Comparison of ENCODE assay signal across 8 cellular contexts in the genomic region with DNA sequence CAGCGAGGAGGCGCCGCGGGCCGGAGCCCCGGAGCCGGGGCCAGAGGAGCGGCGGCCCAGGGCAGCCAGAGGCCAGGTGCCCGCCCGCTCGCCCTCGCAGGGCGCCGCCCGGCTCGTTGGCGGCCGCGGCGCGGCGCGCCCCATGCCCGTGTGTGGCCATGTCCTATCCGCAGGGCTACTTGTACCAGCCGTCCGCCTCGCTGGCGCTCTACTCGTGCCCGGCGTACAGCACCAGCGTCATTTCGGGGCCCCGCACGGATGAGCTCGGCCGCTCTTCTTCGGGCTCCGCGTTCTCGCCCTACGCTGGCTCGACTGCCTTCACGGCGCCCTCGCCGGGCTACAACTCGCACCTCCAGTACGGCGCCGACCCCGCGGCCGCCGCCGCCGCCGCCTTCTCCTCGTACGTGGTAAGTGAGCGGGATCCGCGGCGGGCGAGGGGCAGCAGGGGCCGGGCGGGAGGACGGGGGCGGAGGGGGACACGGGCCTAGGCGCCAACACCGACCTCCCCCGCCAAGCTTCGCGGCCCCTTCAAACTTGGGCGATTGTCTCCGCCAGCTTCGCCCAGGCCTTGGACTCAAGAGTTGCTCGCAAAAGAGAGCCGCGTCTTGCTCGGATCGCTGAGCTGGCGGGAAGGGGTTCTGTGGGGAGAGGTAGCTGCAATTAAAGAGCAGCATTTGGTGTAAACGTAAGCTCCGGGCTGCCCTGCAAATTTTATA. TPM values are rescaled to one million over a fixed set of nuclear protein-coding genes. Genes with fewer than 3 reads are reported as not detected.
A peak's percentile ranks its signal among the peaks of the same experiment; 100 is the strongest.
DNase-seq lines count a peak whose midpoint lies in the region; ATAC-seq and TF ChIP-seq lines count a peak whose summit lies in the region.

No MANE protein-coding gene starts in this region.

- no peak for TF ChIP-seq CTCF in cardiac fibroblast (IDR thresholded peaks at IDR 0.05; ENCODE audit: low read depth, low read length)

- peak overlapping the region; percentile 94 for H3K9ac ChIP-seq in mesenchymal stem cell (ENCODE audit: low read length)

- ATAC-seq in GM21619 (IDR thresholded peaks at IDR 0.05; ENCODE audit: unreplicated experiment) (no peak), GM21825 (IDR thresholded peaks at IDR 0.05; ENCODE audit: unreplicated experiment) (no peak)

- no peaks in the 10 kb centered on the region for H3K9me3 ChIP-seq in mesenchymal stem cell (ENCODE audit: control insufficient read depth, low read length)

- peak overlapping the region in 1 of 2 experiments; percentile 30 for H3K4ac ChIP-seq in mesenchymal stem cell (ENCODE audit: low read depth in 1 of 2, low read length in 2 of 2)

- no peak overlapping the region for H2AK5ac ChIP-seq in mesenchymal stem cell (ENCODE audit: low read length, severe bottlenecking)

- peaks cover 25% of the 10 kb centered on the region for H3K4me1 ChIP-seq in mesenchymal stem cell (ENCODE audit: control insufficient read depth, insufficient read depth, low read depth, low read length)

- no peak overlapping the region for H3K14ac ChIP-seq in mesenchymal stem cell (ENCODE audit: low read length in 2 of 2)

- H2AFZ ChIP-seq in mesenchymal stem cell (ENCODE audit: low read depth, low read length) = no peak overlapping the region

- H4K91ac ChIP-seq in mesenchymal stem cell (ENCODE audit: low read length) = no peak overlapping the region

- H3K27ac ChIP-seq in mesenchymal stem cell (ENCODE audit: low read length, poor library complexity, severe bottlenecking) = peak overlapping the region; percentile 69

- H3K36me3 ChIP-seq in mesenchymal stem cell (ENCODE audit: control insufficient read depth in 1 of 2, insufficient read depth in 2 of 2, low read depth in 1 of 2, low read length in 2 of 2) = peaks cover 3 to 6% of the 10 kb centered on the region in 2 experiments

- H3K18ac ChIP-seq in mesenchymal stem cell (ENCODE audit: low read depth in 1 of 2, low read length in 2 of 2) = peak overlapping the region in 1 of 2 experiments; percentile 55

- H4K8ac ChIP-seq in mesenchymal stem cell (ENCODE audit: low read length) = no peak overlapping the region

- H2BK15ac ChIP-seq in mesenchymal stem cell (ENCODE audit: low read depth, poor library complexity, severe bottlenecking) = no peak overlapping the region

- peak overlapping the region in 1 of 2 experiments; percentile 57 for H3K23ac ChIP-seq in mesenchymal stem cell (ENCODE audit: low read length in 2 of 2)

- WGBS in mesenchymal stem cell = under 1% methylated on average over 83 of the region's 88 CpGs

- H3K4me2 ChIP-seq in mesenchymal stem cell (ENCODE audit: low read length, poor library complexity, severe bottlenecking) = peak overlapping the region; percentile 95

- H3K27me3 ChIP-seq in mesenchymal stem cell (ENCODE audit: control insufficient read depth in 1 of 2, insufficient read depth in 1 of 2, low read length in 2 of 2) = peaks cover 3 to 25% of the 10 kb centered on the region in 2 experiments

- DNase-seq in activated CD8-positive, alpha-beta memory T cell treated with anti-CD3 and anti-CD28 coated beads, Interleukin-2, amount 50 U/mL, for 48 hours = peak; percentile 61
- no peak for DNase-seq in activated CD8-positive, alpha-beta memory T cell treated with anti-CD3 and anti-CD28 coated beads for 24 hours
- peak; percentile 4 for DNase-seq in NCI-H510A treated with DMSO at 0.1 percent for 48 hours (lab: John Stamatoyannopoulos, UW)
- peak; percentile 45 to 56 for DNase-seq in cardiac fibroblast (ENCODE audit: low read depth in 2 of 2)
- DNase-seq in mesenchymal stem cell = peak; percentile 37
- DNase-seq in middle frontal gyrus (ENCODE audit: extremely low spot score, low spot score) = no peak

- H2BK12ac ChIP-seq in mesenchymal stem cell (ENCODE audit: low read length in 2 of 2) = peak overlapping the region in 1 of 2 experiments; percentile 31

- peaks cover 1% of the 10 kb centered on the region for H3K79me1 ChIP-seq in mesenchymal stem cell (replicated peaks; ENCODE audit: low read length, poor library complexity, severe bottlenecking)

- H3K4me3 ChIP-seq in cardiac fibroblast (replicated peaks in 1 of 2; ENCODE audit: low read depth in 2 of 2, low read length in 2 of 2) (peak overlapping the region; percentile 68 to 69), mesenchymal stem cell (ENCODE audit: insufficient read depth in 1 of 2, low read depth in 1 of 2, low read length in 2 of 2) (peak overlapping the region; percentile 76 to 81)

- H2BK120ac ChIP-seq in mesenchymal stem cell (ENCODE audit: low read depth, low read length) = no peak overlapping the region

- H2BK5ac ChIP-seq in mesenchymal stem cell (ENCODE audit: low read depth, low read length, poor library complexity, severe bottlenecking) = no peak overlapping the region

RNA-seq across cellular contexts. Expression of a gene that starts 0.5 kb away (rescaled TPM):
- polyA plus RNA-seq in mesenchymal stem cell (2013, experiment 1 of 2) = 0.06 TPM
- 0.05 TPM for polyA plus RNA-seq in mesenchymal stem cell (2013, experiment 2 of 2)

Comparison
In these comparisons a context has a peak if more than half of its experiments do, and no peak if none do; other contexts are left out.
1. DNase-seq: peak in activated CD8-positive, alpha-beta memory T cell treated with anti-CD3 and anti-CD28 coated beads, Interleukin-2, amount 50 U/mL, for 48 hours (single experiment), NCI-H510A treated with DMSO at 0.1 percent for 48 hours (single experiment), cardiac fibroblast (2 of 2) and mesenchymal stem cell (single experiment); none in activated CD8-positive, alpha-beta memory T cell treated with anti-CD3 and anti-CD28 coated beads for 24 hours (single experiment) and middle frontal gyrus (single experiment).